In the genomic region with DNA sequence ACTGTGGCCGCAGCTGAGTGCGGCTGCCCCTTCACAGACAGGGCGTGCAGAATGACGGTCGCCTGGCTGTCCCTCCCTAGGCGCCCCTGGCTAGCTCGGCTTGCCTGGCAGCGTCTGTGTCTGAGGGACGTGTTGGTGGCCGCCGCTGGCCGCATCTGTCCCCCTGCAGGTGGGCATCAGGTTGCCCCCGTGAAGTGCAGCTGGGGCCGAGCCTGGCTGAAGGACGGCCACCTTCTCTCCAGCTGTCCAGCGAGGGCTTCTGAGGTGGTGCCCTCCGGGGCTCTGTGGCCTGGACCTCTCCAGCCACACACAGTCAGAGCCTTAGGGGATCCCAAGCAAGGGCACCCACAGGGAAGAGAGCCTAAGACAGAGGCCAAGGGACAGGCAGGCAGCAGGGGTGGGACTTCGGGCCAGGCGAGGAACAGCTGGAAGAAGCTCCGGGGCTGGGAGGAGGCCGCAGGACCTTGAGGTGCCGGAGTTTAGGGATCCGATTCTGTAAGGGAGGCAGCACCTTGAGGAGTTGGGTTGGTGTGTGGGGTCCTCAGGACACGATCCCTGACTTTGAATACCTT, we compare ENCODE assay signal across 8 cellular contexts.
DNase-seq lines count a peak whose midpoint lies in the region; ATAC-seq and TF ChIP-seq lines count a peak whose summit lies in the region.

No MANE protein-coding gene starts in this region.

- H3K27ac Mint-ChIP-seq in stimulated activated naive CD8-positive, alpha-beta T cell treated with anti-CD3 and anti-CD28 coated beads, Interleukin-15, Interleukin-2, amounts not matched to agents 100 ng/mL and 50 ng/mL, for 24 hours: no peak overlapping the region
- H3K27ac Mint-ChIP-seq in naive B cell: peak overlapping the region in 4 of 6 donors; percentile 51 to 94 (median 90)

- TF ChIP-seq CTCF in dorsolateral prefrontal cortex (IDR thresholded peaks at IDR 0.05 in 54 of 56, conservative IDR thresholded peaks at IDR 0.05 in 2 of 56; ENCODE audit: low read depth in 1 of 56, partially characterized antibody in 56 of 56): no peak

- DNase-seq in stimulated activated naive CD8-positive, alpha-beta T cell treated with anti-CD3 and anti-CD28 coated beads, Interleukin-15, Interleukin-2, amounts not matched to agents 100 U/mL and 50 U/mL, for 24 hours: no peak
- DNase-seq in dorsolateral prefrontal cortex (no peak), naive B cell (no peak), NCI-H128 (lab: John Stamatoyannopoulos, UW; ENCODE audit: unreplicated experiment) (no peak), AG08395 (ENCODE audit: low spot score) (no peak), medulla oblongata (ENCODE audit: extremely low spot score) (no peak)

- H3K4me3 Mint-ChIP-seq in stimulated activated naive CD8-positive, alpha-beta T cell treated with anti-CD3 and anti-CD28 coated beads, Interleukin-15, Interleukin-2, amounts not matched to agents 100 ng/mL and 50 ng/mL, for 24 hours: peak overlapping the region; percentile 83
- peak overlapping the region; percentile 83 to 93 (median 92) for H3K4me3 Mint-ChIP-seq in naive B cell

- H3K36me3 Mint-ChIP-seq in stimulated activated naive CD8-positive, alpha-beta T cell treated with anti-CD3 and anti-CD28 coated beads, Interleukin-15, Interleukin-2, amounts not matched to agents 100 ng/mL and 50 ng/mL, for 24 hours (ENCODE audit: low read depth): no peaks in the 10 kb centered on the region
- H3K36me3 Mint-ChIP-seq in naive B cell: no peaks in the 10 kb centered on the region

- H3K27me3 ChIP-seq in dorsolateral prefrontal cortex: no peaks in the 10 kb centered on the region

- intact Hi-C loops in dorsolateral prefrontal cortex (cut with DNase I): loop anchor here in 1 of 2 donors (10.0 kb wide), 1 partner anchor 89 kb away; the partner anchor contains the start of gene EPB41L1

- peaks cover 3% of the 10 kb centered on the region for H3K27me3 Mint-ChIP-seq in stimulated activated naive CD8-positive, alpha-beta T cell treated with anti-CD3 and anti-CD28 coated beads, Interleukin-15, Interleukin-2, amounts not matched to agents 100 ng/mL and 50 ng/mL, for 24 hours
- H3K27me3 Mint-ChIP-seq in naive B cell: peaks cover 5 to 14% (median 9%) of the 10 kb centered on the region in 3 donors

- H3K27ac ChIP-seq in dorsolateral prefrontal cortex: peak overlapping the region in 53 of 59 donors; percentile 20 to 93 (median 77)

- no peaks in the 10 kb centered on the region for H3K9me3 Mint-ChIP-seq in stimulated activated naive CD8-positive, alpha-beta T cell treated with anti-CD3 and anti-CD28 coated beads, Interleukin-15, Interleukin-2, amounts not matched to agents 100 ng/mL and 50 ng/mL, for 24 hours
- H3K9me3 Mint-ChIP-seq in naive B cell: peaks cover 0 to 5% (median 0%) of the 10 kb centered on the region in 7 donors

- ATAC-seq in stimulated activated naive CD8-positive, alpha-beta T cell treated with anti-CD3 and anti-CD28 coated beads, Interleukin-15, Interleukin-2, amounts not matched to agents 100 U/mL and 50 U/mL, for 24 hours: no peak
- no peak for ATAC-seq in naive B cell (ENCODE audit: low read depth in 2 of 2)
- no peak for ATAC-seq in GM19452 (IDR thresholded peaks at IDR 0.05; ENCODE audit: unreplicated experiment)

- peak overlapping the region; percentile 34 to 92 (median 68) for H3K4me3 ChIP-seq in dorsolateral prefrontal cortex

- peaks cover 3% of the 10 kb centered on the region for H3K4me1 Mint-ChIP-seq in stimulated activated naive CD8-positive, alpha-beta T cell treated with anti-CD3 and anti-CD28 coated beads, Interleukin-15, Interleukin-2, amounts not matched to agents 100 ng/mL and 50 ng/mL, for 24 hours (ENCODE audit: low read depth)
- H3K4me1 Mint-ChIP-seq in naive B cell: peaks cover 0 to 11% (median 7%) of the 10 kb centered on the region in 3 donors
